In genomic region chr1:226480459-226480858, GRCh38 we compare ENCODE assay signal across 18 cellular contexts.
"Had no signal": no experiment of that assay in that cellular context is flagged by ENCODE, and none has a peak within 500 bp of the region (broad histone marks: within the 10 kb centered on the region; RNA-seq: fewer than 3 reads in every experiment).

No MANE protein-coding gene starts in this region.

- H3K4me3 ChIP-seq: heart left ventricle, left lung, lower lobe of right lung, psoas muscle, right lobe of liver, thyroid gland, upper lobe of left lung, uterus had no signal

- H3K27ac ChIP-seq: heart left ventricle, left lung, lower lobe of right lung, neutrophil, psoas muscle, right lobe of liver, thyroid gland, upper lobe of left lung, uterus had no signal

- H3K9me3 Mint-ChIP-seq: naive thymus-derived CD8-positive, alpha-beta T cell had no signal

- H3K9me3 ChIP-seq: heart left ventricle, left lung, lower lobe of right lung, neutrophil, psoas muscle, right lobe of liver, thyroid gland, upper lobe of left lung, uterus had no signal

- H3K27ac Mint-ChIP-seq: naive thymus-derived CD8-positive, alpha-beta T cell had no signal

- H3K27me3 ChIP-seq: left lung, right lobe of liver, thyroid gland, upper lobe of left lung, uterus had no signal

- H3K4me3 Mint-ChIP-seq: naive thymus-derived CD8-positive, alpha-beta T cell had no signal

- H3K36me3 ChIP-seq: heart left ventricle, left lung, lower lobe of right lung, neutrophil, right lobe of liver, thyroid gland, upper lobe of left lung, uterus had no signal

- H3K36me3 Mint-ChIP-seq: naive thymus-derived CD8-positive, alpha-beta T cell had no signal

- H3K4me1 ChIP-seq: heart left ventricle, left lung, lower lobe of right lung, psoas muscle, thyroid gland, uterus had no signal

- DNase-seq: cerebellar nuclear complex; dermis blood vessel endothelial cell; heart left ventricle; hypothalamus; kidney glomerular epithelial cell; left lung; lower lobe of right lung; mesenchymal stem cell; naive thymus-derived CD8-positive, alpha-beta T cell; psoas muscle; right lobe of liver; stimulated activated CD4-positive, alpha-beta T cell treated with anti-CD3 and anti-CD28 coated beads, Interleukin-2, amount 100 ng/mL, for 24 hours; stimulated activated CD4-positive, alpha-beta T cell treated with anti-CD3 and anti-CD28 coated beads, Interleukin-4, amount 100 ng/mL, for 4 hours; stimulated activated naive CD4-positive, alpha-beta T cell; thyroid gland; upper lobe of left lung; uterus had no signal
